ENCODE assay signal across 23 cellular contexts in the genomic region with DNA sequence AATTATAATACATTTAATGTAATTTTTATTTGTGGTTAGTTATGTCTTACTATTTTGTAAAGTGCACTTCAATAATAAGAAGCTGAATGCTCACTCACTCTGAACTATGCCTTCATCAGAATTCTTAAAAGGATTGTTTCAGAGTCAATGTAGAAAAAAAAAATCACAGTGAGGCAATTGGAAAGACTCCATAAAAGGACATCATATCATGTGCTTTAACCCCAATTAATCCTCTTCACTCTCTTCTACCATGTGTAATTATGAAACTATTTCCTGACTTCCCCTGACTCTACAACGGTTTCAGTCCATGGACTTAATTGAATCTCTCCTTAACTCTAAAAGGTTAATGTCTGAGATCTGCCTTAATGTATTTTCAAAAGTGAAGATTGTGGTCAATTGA.
"Had no signal": no experiment of that assay in that cellular context is flagged by ENCODE, and none has a peak within 500 bp of the region (broad histone marks: within the 10 kb centered on the region; RNA-seq: fewer than 3 reads in every experiment).

No MANE protein-coding gene starts in this region.

- H2AFZ ChIP-seq: PC-9 had no signal

- DNase-seq: IMR-90, Karpas-422, KG1, MG63, NCI-H1092 treated with DMSO at 0.1 percent for 48 hours, NCI-H1436, NCI-H187 treated with DMSO at 0.1 percent for 48 hours, NCI-H2029 treated with DMSO at 0.1 percent for 48 hours, NCI-H2171, NCI-H226, NCI-H446, NCI-H510A, NCI-H524 treated with DMSO at 0.1 percent for 48 hours, NCI-H69, NCI-H774, OCI-M1, PC-9, Peyer's patch, Right ventricle myocardium superior, RPMI8226, SIG-M5 had no signal

- H3K4me1 ChIP-seq: Peyer's patch, SJSA1 had no signal

- H3K27ac ChIP-seq: PC-9, Peyer's patch, SJSA1, SK-N-MC had no signal

- H3K9me3 ChIP-seq: MG63, Peyer's patch, SJSA1 had no signal

- H3K4me3 ChIP-seq: MG63, PC-9, Peyer's patch, SJSA1, SK-N-MC had no signal

- H3K36me3 ChIP-seq: MG63, Peyer's patch, SJSA1 had no signal

- H3K4me2 ChIP-seq: PC-9 had no signal
